29 cellular contexts compared by ENCODE assay signal in the genomic region with DNA sequence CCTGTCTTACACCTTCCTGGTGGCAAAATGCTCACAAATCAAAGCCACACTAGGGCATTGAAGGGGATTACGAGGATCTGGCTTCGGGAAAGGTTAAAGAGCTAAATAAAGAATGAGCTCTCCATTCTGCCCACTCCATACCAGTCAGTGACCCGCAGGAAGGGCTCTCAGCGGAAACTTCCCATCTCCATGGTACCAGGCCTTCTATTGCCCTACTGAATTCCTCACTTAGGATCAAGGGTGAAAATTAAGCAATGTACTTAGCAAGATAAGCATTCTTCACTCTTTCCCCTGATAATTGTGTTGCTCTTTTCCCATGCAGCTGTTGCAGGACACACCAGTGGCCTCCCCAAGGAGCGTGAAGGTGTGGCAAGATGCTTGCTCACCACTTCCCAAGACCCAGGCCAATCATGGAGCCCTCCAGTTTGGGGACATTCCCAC.
A peak's percentile ranks its signal among the peaks of the same experiment; 100 is the strongest.
DNase-seq lines count a peak whose midpoint lies in the region; ATAC-seq and TF ChIP-seq lines count a peak whose summit lies in the region.
"Had no signal": no experiment of that assay in that cellular context is flagged by ENCODE, and none has a peak within 500 bp of the region (broad histone marks: within the 10 kb centered on the region; RNA-seq: fewer than 3 reads in every experiment).

No MANE protein-coding gene starts in this region.

- peaks cover 3% of the 10 kb centered on the region for H3K27me3 Mint-ChIP-seq in activated CD4-positive, alpha-beta T cell treated with anti-CD3 and anti-CD28 coated beads, Interleukin-2, amount 10 ng/mL, durations not matched to agents 7 days and 5 days

- no peak overlapping the region for H3K4me3 Mint-ChIP-seq in activated CD4-positive, alpha-beta T cell treated with anti-CD3 and anti-CD28 coated beads, Interleukin-2, amount 10 ng/mL, durations not matched to agents 7 days and 5 days
- H3K4me3 Mint-ChIP-seq in stimulated activated effector memory CD8-positive, alpha-beta T cell treated with anti-CD3 and anti-CD28 coated beads, Interleukin-12 subunit alpha, Interleukin-12 subunit beta, amount 100 ng/mL, for 72 hours = peak overlapping the region; percentile 14
- H3K4me3 Mint-ChIP-seq: brain, CD14-positive monocyte had no signal

- peaks cover 8% of the 10 kb centered on the region for H3K36me3 Mint-ChIP-seq in activated CD4-positive, alpha-beta T cell treated with anti-CD3 and anti-CD28 coated beads, Interleukin-2, amount 10 ng/mL, durations not matched to agents 7 days and 5 days (ENCODE audit: low read depth)
- no peaks in the 10 kb centered on the region for H3K36me3 Mint-ChIP-seq in stimulated activated effector memory CD8-positive, alpha-beta T cell treated with anti-CD3 and anti-CD28 coated beads, Interleukin-12 subunit alpha, Interleukin-12 subunit beta, amount 100 ng/mL, for 72 hours
- H3K36me3 Mint-ChIP-seq: brain, CD14-positive monocyte, immature natural killer cell had no signal

- no peaks in the 10 kb centered on the region for H3K9me3 Mint-ChIP-seq in activated CD4-positive, alpha-beta T cell treated with anti-CD3 and anti-CD28 coated beads, Interleukin-2, amount 10 ng/mL, durations not matched to agents 7 days and 5 days
- H3K9me3 Mint-ChIP-seq in stimulated activated effector memory CD8-positive, alpha-beta T cell treated with anti-CD3 and anti-CD28 coated beads, Interleukin-12 subunit alpha, Interleukin-12 subunit beta, amount 100 ng/mL, for 72 hours = no peaks in the 10 kb centered on the region
- H3K9me3 Mint-ChIP-seq: brain, CD14-positive monocyte, immature natural killer cell had no signal

- DNase-seq in activated CD4-positive, alpha-beta T cell treated with anti-CD3 and anti-CD28 coated beads, Interleukin-2, amount 10 ng/mL, durations not matched to agents 7 days and 5 days = no peak
- no peak for DNase-seq in activated CD4-positive, alpha-beta T cell treated with anti-CD3 and anti-CD28 coated beads, Interleukin-2, amount 50 U/mL, for 1 hour
- DNase-seq in LHCN-M2 (ENCODE audit: low read depth) = peak; percentile 19
- DNase-seq in stimulated activated effector memory CD8-positive, alpha-beta T cell treated with anti-CD3 and anti-CD28 coated beads, Interleukin-12 subunit alpha, Interleukin-12 subunit beta, amount 100 ng/mL, for 72 hours (ENCODE audit: low spot score in 2 of 2) = no peak
- DNase-seq in A172 (ENCODE audit: low spot score) = no peak
- DNase-seq: 8988T; activated CD4-positive, alpha-beta T cell treated with anti-CD3 and anti-CD28 coated beads, Interleukin-2, amount 50 U/mL, for 48 hours; activated CD4-positive, CD25-positive, alpha-beta regulatory T cell; activated CD8-positive, alpha-beta memory T cell treated with anti-CD3 and anti-CD28 coated beads, Interleukin-2, amount 50 U/mL, for 4 hours; activated naive CD4-positive, alpha-beta T cell; GF-D8; Kasumi-1; left colon; MV-4-11; NCI-H1436 treated with DMSO at 0.1 percent for 48 hours; NCI-H2107; NCI-H446 treated with DMSO at 0.1 percent for 48 hours; NCI-H82; nucleus accumbens; RPMI8226; stimulated activated CD4-positive, alpha-beta T cell treated with anti-CD3 and anti-CD28 coated beads, Interleukin-4, amount 100 ng/mL, for 4 hours had no signal

- peak overlapping the region in 3 of 4 donors; percentile 40 to 57 (median 53) for H3K27ac ChIP-seq in gastroesophageal sphincter

- no peak for ATAC-seq in gastroesophageal sphincter
- ATAC-seq in stimulated activated effector memory CD8-positive, alpha-beta T cell treated with anti-CD3 and anti-CD28 coated beads, Interleukin-12 subunit alpha, Interleukin-12 subunit beta, amount 100 ng/mL, for 72 hours = no peak
- ATAC-seq in GM19035 (IDR thresholded peaks at IDR 0.05; ENCODE audit: unreplicated experiment) = no peak
- no peak for ATAC-seq in HG03342 (IDR thresholded peaks at IDR 0.05; ENCODE audit: unreplicated experiment)
- ATAC-seq: HCT116, left colon had no signal

- H3K4me1 ChIP-seq in gastroesophageal sphincter = peaks cover 0 to 17% (median 0%) of the 10 kb centered on the region in 3 donors

- H3K27ac Mint-ChIP-seq in activated CD4-positive, alpha-beta T cell treated with anti-CD3 and anti-CD28 coated beads, Interleukin-2, amount 10 ng/mL, durations not matched to agents 7 days and 5 days = peak overlapping the region; percentile 87
- H3K27ac Mint-ChIP-seq in stimulated activated effector memory CD8-positive, alpha-beta T cell treated with anti-CD3 and anti-CD28 coated beads, Interleukin-12 subunit alpha, Interleukin-12 subunit beta, amount 100 ng/mL, for 72 hours = peak overlapping the region; percentile 40
- H3K27ac Mint-ChIP-seq: CD14-positive monocyte, progenitor cell of endocrine pancreas had no signal

- POLR2A ChIA-PET in activated CD4-positive, alpha-beta T cell treated with anti-CD3 and anti-CD28 coated beads, Interleukin-2, amount 10 ng/mL, durations not matched to agents 7 days and 5 days (lab: Charles Lee) = no interaction called here

- no peak for TF ChIP-seq CTCF in gastroesophageal sphincter (IDR thresholded peaks at IDR 0.05)

- H3K4me1 Mint-ChIP-seq in activated CD4-positive, alpha-beta T cell treated with anti-CD3 and anti-CD28 coated beads, Interleukin-2, amount 10 ng/mL, durations not matched to agents 7 days and 5 days = peaks cover 81% of the 10 kb centered on the region
- peaks cover 55% of the 10 kb centered on the region for H3K4me1 Mint-ChIP-seq in stimulated activated effector memory CD8-positive, alpha-beta T cell treated with anti-CD3 and anti-CD28 coated beads, Interleukin-12 subunit alpha, Interleukin-12 subunit beta, amount 100 ng/mL, for 72 hours

- TF ChIP-seq EP300 in gastroesophageal sphincter (IDR thresholded peaks at IDR 0.05) = no peak

- peaks cover 0 to 6% of the 10 kb centered on the region in 2 donors for H3K36me3 ChIP-seq in gastroesophageal sphincter

- CTCF ChIA-PET in activated CD4-positive, alpha-beta T cell treated with anti-CD3 and anti-CD28 coated beads, Interleukin-2, amount 10 ng/mL, durations not matched to agents 7 days and 5 days (lab: Charles Lee) = interaction anchor here (0.5 to 1.2 kb wide), 4 partner anchors 11 to 169 kb away, joined by 3 to 5 read pairs (median 4); no protein-coding TSS in a partner anchor

- H3K27me3 ChIP-seq in gastroesophageal sphincter = no peaks in the 10 kb centered on the region

- H3K9me3 ChIP-seq in gastroesophageal sphincter = no peaks in the 10 kb centered on the region

- H3K4me3 ChIP-seq in gastroesophageal sphincter = no peak overlapping the region

- 80% methylated on average over 1 of the region's 5 CpGs for WGBS in gastroesophageal sphincter (ENCODE audit: low coverage in 1 of 2), 2 donors

- no peak for TF ChIP-seq POLR2A in gastroesophageal sphincter (IDR thresholded peaks at IDR 0.05)
